28 cellular contexts compared by ENCODE assay signal in genomic region chr13:95327190-95327589, GRCh38.
"Had no signal": no experiment of that assay in that cellular context is flagged by ENCODE, and none has a peak within 500 bp of the region (broad histone marks: within the 10 kb centered on the region; RNA-seq: fewer than 3 reads in every experiment).

No MANE protein-coding gene starts in this region.

- H3K27me3 ChIP-seq: neural progenitor cell, right lobe of liver, stomach, thyroid gland had no signal

- H3K27ac Mint-ChIP-seq: effector memory CD8-positive, alpha-beta T cell; immature natural killer cell; memory B cell; natural killer cell; neural progenitor cell; type B pancreatic cell had no signal

- DNase-seq: effector memory CD8-positive, alpha-beta T cell; erythroblast; esophagus squamous epithelium; foreskin melanocyte; hypothalamus; immature natural killer cell; islet precursor cell; kidney glomerular epithelial cell; left ventricle myocardium superior; lower lobe of right lung; natural killer cell; psoas muscle; retina; stimulated activated CD4-positive, alpha-beta T cell treated with anti-CD3 and anti-CD28 coated beads, Interleukin-12 subunit alpha, Interleukin-12 subunit beta, amount 100 ng/mL, for 4 hours; stimulated activated CD4-positive, alpha-beta T cell treated with anti-CD3 and anti-CD28 coated beads, Interleukin-1b, Interleukin-23, amount 100 ng/mL, for 48 hours; stimulated activated CD4-positive, alpha-beta T cell treated with anti-CD3 and anti-CD28 coated beads, Interleukin-4, amount 100 ng/mL, for 1 hour; stimulated activated CD8-positive, alpha-beta memory T cell treated with anti-CD3 and anti-CD28 coated beads, Interleukin-4, amount 100 ng/mL, for 48 hours; stimulated activated naive CD4-positive, alpha-beta T cell; stomach; thyroid gland had no signal

- H3K4me1 Mint-ChIP-seq: immature natural killer cell, memory B cell, natural killer cell had no signal

- H3K9ac ChIP-seq: neural progenitor cell, parathyroid adenoma had no signal

- H3K9me3 Mint-ChIP-seq: effector memory CD8-positive, alpha-beta T cell; immature natural killer cell; memory B cell; natural killer cell; neural progenitor cell had no signal

- H3K27ac ChIP-seq: coronary artery, esophagus squamous epithelium, lower lobe of right lung, neural progenitor cell, parathyroid adenoma, psoas muscle, right lobe of liver, stomach, thyroid gland had no signal

- H3K4me1 ChIP-seq: esophagus squamous epithelium, lower lobe of right lung, neural progenitor cell, parathyroid adenoma, psoas muscle, stomach, thyroid gland had no signal

- H3K36me3 Mint-ChIP-seq: immature natural killer cell, memory B cell, natural killer cell, neural progenitor cell, type B pancreatic cell had no signal

- ATAC-seq: effector memory CD8-positive, alpha-beta T cell; left colon; left ventricle myocardium superior; lower lobe of right lung; natural killer cell had no signal

- H3K36me3 ChIP-seq: esophagus squamous epithelium, lower lobe of right lung, neural progenitor cell, right lobe of liver, stomach, thyroid gland had no signal

- H3K4me3 ChIP-seq: coronary artery, esophagus squamous epithelium, lower lobe of right lung, neural progenitor cell, psoas muscle, right lobe of liver, smooth muscle cell, stomach, thyroid gland had no signal

- H3K27me3 Mint-ChIP-seq: effector memory CD8-positive, alpha-beta T cell; type B pancreatic cell had no signal

- H3K4me3 Mint-ChIP-seq: effector memory CD8-positive, alpha-beta T cell; immature natural killer cell; memory B cell; natural killer cell; neural progenitor cell; type B pancreatic cell had no signal
